In the genomic region with DNA sequence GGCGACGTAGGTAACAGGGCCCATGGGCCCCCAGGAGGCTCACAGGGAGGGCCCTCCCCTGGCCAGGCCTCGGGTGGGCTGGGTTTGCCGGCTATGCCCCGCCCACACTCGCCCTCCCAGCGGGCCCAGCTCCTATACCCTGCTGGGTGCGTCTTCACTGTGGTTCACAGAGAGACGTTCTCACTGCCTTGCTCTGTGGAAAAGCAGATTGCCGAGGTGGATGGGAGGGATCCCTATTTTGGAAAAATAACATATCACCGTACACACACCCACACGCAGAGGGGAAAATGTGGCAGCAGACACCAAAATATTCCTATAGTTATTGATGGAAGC, we compare ENCODE assay signal across 8 cellular contexts. TPM values are rescaled to one million over a fixed set of nuclear protein-coding genes. Genes with fewer than 3 reads are reported as not detected.
A peak's percentile ranks its signal among the peaks of the same experiment; 100 is the strongest.
DNase-seq lines count a peak whose midpoint lies in the region; ATAC-seq lines count a peak whose summit lies in the region.

No MANE protein-coding gene starts in this region.

- peak; percentile 56 for DNase-seq in GM19238 (ENCODE audit: insufficient read length, low spot score)
- DNase-seq in SHP77 treated with DMSO at 0.1 percent for 48 hours (lab: John Stamatoyannopoulos, UW): peak; percentile 90
- DNase-seq in activated naive CD4-positive, alpha-beta T cell treated with Interleukin-2 at 50 U/mL for 16 hours: peak; percentile 71
- peak; percentile 77 for DNase-seq in cardiac septum (ENCODE audit: low spot score)
- peak; percentile 46 to 49 for DNase-seq in stimulated activated CD4-positive, alpha-beta T cell treated with anti-CD3 and anti-CD28 coated beads, Interleukin-15, amount 100 ng/mL, for 1 hour (ENCODE audit: low read depth in 1 of 2, low spot score in 1 of 2)
- DNase-seq in H4 (ENCODE audit: low spot score): no peak

- ATAC-seq in HG03439 (IDR thresholded peaks at IDR 0.05; ENCODE audit: unreplicated experiment) (peak; percentile 37), HG03571 (IDR thresholded peaks at IDR 0.05; ENCODE audit: unreplicated experiment) (no peak)

- intact Hi-C loops in cardiac septum (cut with DNase I): loop anchor here (2.0 to 10.0 kb wide), 2 partner anchors 47 to 229 kb away; no protein-coding TSS in a partner anchor

RNA-seq across cellular contexts. Expression of a gene that starts 49.6 kb away (rescaled TPM):
- total RNA-seq in cardiac septum: 18.9 TPM
- total RNA-seq in H4 (2014; rRNA removed; shearing (Covaris generic)): 5.3 and 9.4 TPM in 2 replicates
